In the genomic region with DNA sequence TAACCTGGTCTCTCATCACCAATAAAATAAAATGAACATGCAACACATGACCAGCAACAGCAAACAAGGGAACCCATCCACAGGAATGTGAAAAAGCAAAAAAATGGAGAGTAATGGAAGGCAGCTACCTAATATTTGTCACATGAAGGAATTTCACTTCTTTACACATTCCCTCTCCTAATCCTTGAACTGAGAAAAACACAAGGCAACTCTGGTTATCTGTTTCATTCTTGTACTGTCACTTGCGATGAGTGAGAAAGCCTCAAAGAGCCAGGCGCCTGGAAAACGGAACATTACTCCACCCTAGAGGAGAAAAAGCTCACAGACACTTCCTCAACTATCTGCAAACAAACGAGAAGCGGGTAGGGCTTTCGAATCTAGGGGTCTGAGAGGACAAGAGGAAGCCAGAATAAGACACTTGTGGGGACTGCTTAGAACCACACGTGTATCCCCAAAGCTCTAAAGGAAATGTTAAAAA, we compare ENCODE assay signal across 8 cellular contexts. TPM values are rescaled to one million over a fixed set of nuclear protein-coding genes. Genes with fewer than 3 reads are reported as not detected.
DNase-seq lines count a peak whose midpoint lies in the region; ATAC-seq and TF ChIP-seq lines count a peak whose summit lies in the region.

No MANE protein-coding gene starts in this region.

- H3K27ac ChIP-seq in WERI-Rb-1, result no peak overlapping the region

- peaks cover 19% of the 10 kb centered on the region for H3K4me1 Mint-ChIP-seq in activated naive CD4-positive, alpha-beta T cell treated with anti-CD3 and anti-CD28 coated beads, Interleukin-2, amount 50 U/mL, for 24 hours
- peaks cover 7% of the 10 kb centered on the region for H3K4me1 Mint-ChIP-seq in progenitor cell of endocrine pancreas (ENCODE audit: low read depth)

- no peaks in the 10 kb centered on the region for H3K9me3 Mint-ChIP-seq in activated naive CD4-positive, alpha-beta T cell treated with anti-CD3 and anti-CD28 coated beads, Interleukin-2, amount 50 U/mL, for 24 hours
- no peaks in the 10 kb centered on the region for H3K9me3 Mint-ChIP-seq in progenitor cell of endocrine pancreas (ENCODE audit: low read depth)

- H3K36me3 ChIP-seq in WERI-Rb-1, result no peaks in the 10 kb centered on the region

- TF ChIP-seq CTCF in WERI-Rb-1 (IDR thresholded peaks at IDR 0.05; ENCODE audit: low read depth, low read length), result no peak
- TF ChIP-seq CTCF in progenitor cell of endocrine pancreas (IDR thresholded peaks at IDR 0.05; ENCODE audit: unreplicated experiment), result peak; percentile 42

- no peak for ATAC-seq in HG03378 (IDR thresholded peaks at IDR 0.05; ENCODE audit: unreplicated experiment)

- no peaks in the 10 kb centered on the region for H3K27me3 ChIP-seq in WERI-Rb-1 (ENCODE audit: insufficient read depth, low read depth, severe bottlenecking)

- no peak overlapping the region for H3K4me3 Mint-ChIP-seq in activated naive CD4-positive, alpha-beta T cell treated with anti-CD3 and anti-CD28 coated beads, Interleukin-2, amount 50 U/mL, for 24 hours
- no peak overlapping the region for H3K4me3 Mint-ChIP-seq in progenitor cell of endocrine pancreas (ENCODE audit: low read depth)

- no peaks in the 10 kb centered on the region for H3K9me3 ChIP-seq in WERI-Rb-1 (ENCODE audit: severe bottlenecking)

- peak overlapping the region; percentile 75 for H3K27ac Mint-ChIP-seq in activated naive CD4-positive, alpha-beta T cell treated with anti-CD3 and anti-CD28 coated beads, Interleukin-2, amount 50 U/mL, for 24 hours
- no peak overlapping the region for H3K27ac Mint-ChIP-seq in progenitor cell of endocrine pancreas

- no peak overlapping the region for H3K4me3 ChIP-seq in WERI-Rb-1 (ENCODE audit: low read depth, low read length)

- H3K27me3 Mint-ChIP-seq in activated naive CD4-positive, alpha-beta T cell treated with anti-CD3 and anti-CD28 coated beads, Interleukin-2, amount 50 U/mL, for 24 hours, result no peaks in the 10 kb centered on the region
- H3K27me3 Mint-ChIP-seq in progenitor cell of endocrine pancreas, result peaks cover 5% of the 10 kb centered on the region

- no peak for DNase-seq in activated naive CD4-positive, alpha-beta T cell treated with Interleukin-2 at 50 U/mL for 16 hours
- peak; percentile 3 for DNase-seq in NCI-H1417 treated with DMSO at 0.1 percent for 48 hours (lab: John Stamatoyannopoulos, UW)
- DNase-seq in WERI-Rb-1, result peak; percentile 24
- DNase-seq in glomerular endothelial cell (ENCODE audit: extremely low read depth, low read depth, low spot score), result peak; percentile 60
- no peak for DNase-seq in progenitor cell of endocrine pancreas (ENCODE audit: low spot score, unreplicated experiment)
- DNase-seq in ecto neural progenitor cell (ENCODE audit: low spot score), result no peak

- no peaks in the 10 kb centered on the region for H3K36me3 Mint-ChIP-seq in activated naive CD4-positive, alpha-beta T cell treated with anti-CD3 and anti-CD28 coated beads, Interleukin-2, amount 50 U/mL, for 24 hours
- H3K36me3 Mint-ChIP-seq in progenitor cell of endocrine pancreas (ENCODE audit: insufficient read depth), result no peaks in the 10 kb centered on the region

RNA-seq across cellular contexts. Expression of gene HSF2BP, which starts 13.8 kb away (rescaled TPM):
- 0.24 and 1.7 TPM in 2 replicates for total RNA-seq in glomerular endothelial cell
- 2.0 and 2.2 TPM in 2 replicates for total RNA-seq in progenitor cell of endocrine pancreas

RNA-seq across cellular contexts. Expression of gene RRP1B, which starts 13.9 kb away (rescaled TPM):
- total RNA-seq in glomerular endothelial cell, result 30.9 and 41.0 TPM in 2 replicates
- 38.0 and 41.3 TPM in 2 replicates for total RNA-seq in progenitor cell of endocrine pancreas

Comparison
In these comparisons a context has a peak if more than half of its experiments do, and no peak if none do; other contexts are left out.
1. DNase-seq: peak in NCI-H1417 treated with DMSO at 0.1 percent for 48 hours (single experiment), WERI-Rb-1 (single experiment) and glomerular endothelial cell (single experiment); none in activated naive CD4-positive, alpha-beta T cell treated with Interleukin-2 at 50 U/mL for 16 hours (single experiment), progenitor cell of endocrine pancreas (single experiment) and ecto neural progenitor cell (single experiment).